In genomic region chr5:149593370-149593769, GRCh38 we compare ENCODE assay signal across 35 cellular contexts.
"Had no signal": no experiment of that assay in that cellular context is flagged by ENCODE, and none has a peak within 500 bp of the region (broad histone marks: within the 10 kb centered on the region; RNA-seq: fewer than 3 reads in every experiment).

No MANE protein-coding gene starts in this region.

- FAIRE-seq: astrocyte, TTC549 had no signal

- H3K36me3 ChIP-seq: adrenal gland, brain microvascular endothelial cell, breast epithelium had no signal

- H3K4me1 ChIP-seq: adrenal gland, breast epithelium had no signal

- H3K9me3 Mint-ChIP-seq: activated B cell treated with CpG ODN at 0.5 μM for 24 hours; activated CD4-positive, alpha-beta memory T cell treated with anti-CD3 and anti-CD28 coated beads for 36 hours; activated CD4-positive, alpha-beta T cell treated with anti-CD3 and anti-CD28 coated beads, Interleukin-2, amount 10 ng/mL, durations not matched to agents 24 days and 14 days; activated CD8-positive, alpha-beta T cell treated with anti-CD3 and anti-CD28 coated beads for 36 hours; activated naive CD4-positive, alpha-beta T cell treated with anti-CD3 and anti-CD28 coated beads for 36 hours; activated naive CD4-positive, alpha-beta T cell treated with anti-CD3 and anti-CD28 coated beads, Interleukin-2, amount 50 U/mL, for 72 hours; activated naive CD8-positive, alpha-beta T cell treated with anti-CD3 and anti-CD28 coated beads for 36 hours; activated T-cell treated with anti-CD3 and anti-CD28 coated beads, Interleukin-2, amount 50 U/mL, for 4 hours; activated T-cell treated with anti-CD3 and anti-CD28 coated beads, Interleukin-2, amount 50 U/mL, for 72 hours; activated T-helper 1 cell treated with anti-CD3 and anti-CD28 coated beads, Interleukin-12 subunit alpha, Interleukin-12 subunit beta, Interleukin-2, Interleukin-4 antibody, amounts not matched to agents 30 ng/mL and 10 ng/mL and 1 ng/mL, durations not matched to agents 14 hours and 24 hours and 36 hours; activated T-helper 17 cell treated with anti-CD3 and anti-CD28 coated beads, Interleukin-2, amount 50 U/mL, for 72 hours; T-helper 1 cell treated with Interleukin-12 subunit alpha and Interleukin-12 subunit beta and Interleukin-4 antibody, amounts not matched to agents 30 μg/mL and 1 μg/mL, for 36 hours; T-helper 2 cell treated with Interferon-gamma antibody and Interleukin-4, amounts not matched to agents 5 μg/mL and 100 μg/mL, for 36 hours had no signal

- DNase-seq: activated B cell treated with CpG ODN at 0.5 μM for 24 hours; activated CD4-positive, alpha-beta memory T cell treated with anti-CD3 and anti-CD28 coated beads for 36 hours; activated CD4-positive, alpha-beta T cell treated with anti-CD3 and anti-CD28 coated beads for 4 hours; activated CD4-positive, alpha-beta T cell treated with anti-CD3 and anti-CD28 coated beads, Interleukin-2, amount 10 ng/mL, durations not matched to agents 24 days and 14 days; activated CD4-positive, alpha-beta T cell treated with anti-CD3 and anti-CD28 coated beads, Interleukin-2, amount 50 U/mL, for 1 hour; activated CD4-positive, alpha-beta T cell treated with anti-CD3 and anti-CD28 coated beads, Interleukin-2, amount 50 U/mL, for 4 hours; activated CD4-positive, CD25-positive, alpha-beta regulatory T cell treated with anti-CD3 and anti-CD28 coated beads, Interleukin-2, amount 50 U/mL, for 72 hours; activated CD8-positive, alpha-beta memory T cell treated with anti-CD3 and anti-CD28 coated beads, Interleukin-2, amount 50 U/mL, for 4 hours; activated CD8-positive, alpha-beta T cell treated with anti-CD3 and anti-CD28 coated beads for 36 hours; activated effector memory CD4-positive, alpha-beta T cell treated with anti-CD3 and anti-CD28 coated beads, Interleukin-2, amount 50 U/mL, for 16 hours; activated gamma-delta T cell treated with Interleukin-2 at 50 U/mL for 16 hours; activated naive CD4-positive, alpha-beta T cell; activated naive CD4-positive, alpha-beta T cell treated with anti-CD3 and anti-CD28 coated beads for 36 hours; activated naive CD4-positive, alpha-beta T cell treated with anti-CD3 and anti-CD28 coated beads, Interleukin-2, amount 50 U/mL, for 16 hours; activated naive CD8-positive, alpha-beta T cell treated with anti-CD3 and anti-CD28 coated beads for 36 hours; activated T-cell treated with anti-CD3 and anti-CD28 coated beads for 4 hours; activated T-cell treated with anti-CD3 and anti-CD28 coated beads, Interleukin-2, amount 50 U/mL, for 1 hour; activated T-cell treated with anti-CD3 and anti-CD28 coated beads, Interleukin-2, amount 50 U/mL, for 4 hours; activated T-cell treated with anti-CD3 and anti-CD28 coated beads, Interleukin-2, amount 50 U/mL, for 72 hours; adrenal gland; amniotic stem cell; aorta; body of pancreas; brain microvascular endothelial cell; central memory CD4-positive, alpha-beta T cell; T-helper 2 cell; T-helper 9 cell had no signal

- H3K9me3 ChIP-seq: adrenal gland, body of pancreas, breast epithelium had no signal

- H3K36me3 Mint-ChIP-seq: activated CD4-positive, alpha-beta memory T cell treated with anti-CD3 and anti-CD28 coated beads for 36 hours; activated naive CD4-positive, alpha-beta T cell treated with anti-CD3 and anti-CD28 coated beads, Interleukin-2, amount 50 U/mL, for 72 hours; activated naive CD8-positive, alpha-beta T cell treated with anti-CD3 and anti-CD28 coated beads for 36 hours had no signal

- ATAC-seq: activated CD8-positive, alpha-beta T cell treated with anti-CD3 and anti-CD28 coated beads for 36 hours; activated naive CD4-positive, alpha-beta T cell treated with anti-CD3 and anti-CD28 coated beads, Interleukin-2, amount 50 U/mL, for 72 hours; activated T-cell treated with anti-CD3 and anti-CD28 coated beads, Interleukin-2, amount 50 U/mL, for 4 hours; activated T-cell treated with anti-CD3 and anti-CD28 coated beads, Interleukin-2, amount 50 U/mL, for 72 hours; activated T-helper 17 cell treated with anti-CD3 and anti-CD28 coated beads, Interleukin-2, amount 50 U/mL, for 72 hours; body of pancreas had no signal

- H3K27ac ChIP-seq: adrenal gland, body of pancreas, brain microvascular endothelial cell, breast epithelium had no signal

- H3K4me1 Mint-ChIP-seq: activated naive CD8-positive, alpha-beta T cell treated with anti-CD3 and anti-CD28 coated beads for 36 hours; activated T-helper 17 cell treated with anti-CD3 and anti-CD28 coated beads, Interleukin-2, amount 50 U/mL, for 72 hours had no signal

- H3K27ac Mint-ChIP-seq: activated B cell treated with CpG ODN at 0.5 μM for 24 hours; activated CD4-positive, alpha-beta memory T cell treated with anti-CD3 and anti-CD28 coated beads for 36 hours; activated CD4-positive, alpha-beta T cell treated with anti-CD3 and anti-CD28 coated beads, Interleukin-2, amount 10 ng/mL, durations not matched to agents 24 days and 14 days; activated CD8-positive, alpha-beta T cell treated with anti-CD3 and anti-CD28 coated beads for 36 hours; activated naive CD4-positive, alpha-beta T cell treated with anti-CD3 and anti-CD28 coated beads for 36 hours; activated naive CD4-positive, alpha-beta T cell treated with anti-CD3 and anti-CD28 coated beads, Interleukin-2, amount 50 U/mL, for 72 hours; activated naive CD8-positive, alpha-beta T cell treated with anti-CD3 and anti-CD28 coated beads for 36 hours; activated T-cell treated with anti-CD3 and anti-CD28 coated beads, Interleukin-2, amount 50 U/mL, for 72 hours; activated T-helper 1 cell treated with anti-CD3 and anti-CD28 coated beads, Interleukin-12 subunit alpha, Interleukin-12 subunit beta, Interleukin-2, Interleukin-4 antibody, amounts not matched to agents 30 ng/mL and 10 ng/mL and 1 ng/mL, durations not matched to agents 14 hours and 24 hours and 36 hours; activated T-helper 17 cell treated with anti-CD3 and anti-CD28 coated beads, Interleukin-2, amount 50 U/mL, for 72 hours; T-helper 1 cell treated with Interleukin-12 subunit alpha and Interleukin-12 subunit beta and Interleukin-4 antibody, amounts not matched to agents 30 μg/mL and 1 μg/mL, for 36 hours; T-helper 2 cell treated with Interferon-gamma antibody and Interleukin-4, amounts not matched to agents 5 μg/mL and 100 μg/mL, for 36 hours had no signal

- H3K27me3 Mint-ChIP-seq: activated B cell treated with CpG ODN at 0.5 μM for 24 hours had no signal

- H3K4me3 Mint-ChIP-seq: activated B cell treated with CpG ODN at 0.5 μM for 24 hours; activated CD4-positive, alpha-beta memory T cell treated with anti-CD3 and anti-CD28 coated beads for 36 hours; activated CD4-positive, alpha-beta T cell treated with anti-CD3 and anti-CD28 coated beads, Interleukin-2, amount 10 ng/mL, durations not matched to agents 24 days and 14 days; activated CD8-positive, alpha-beta T cell treated with anti-CD3 and anti-CD28 coated beads for 36 hours; activated naive CD4-positive, alpha-beta T cell treated with anti-CD3 and anti-CD28 coated beads for 36 hours; activated naive CD8-positive, alpha-beta T cell treated with anti-CD3 and anti-CD28 coated beads for 36 hours; activated T-cell treated with anti-CD3 and anti-CD28 coated beads, Interleukin-2, amount 50 U/mL, for 4 hours; activated T-cell treated with anti-CD3 and anti-CD28 coated beads, Interleukin-2, amount 50 U/mL, for 72 hours; activated T-helper 1 cell treated with anti-CD3 and anti-CD28 coated beads, Interleukin-12 subunit alpha, Interleukin-12 subunit beta, Interleukin-2, Interleukin-4 antibody, amounts not matched to agents 30 ng/mL and 10 ng/mL and 1 ng/mL, durations not matched to agents 14 hours and 24 hours and 36 hours; activated T-helper 17 cell treated with anti-CD3 and anti-CD28 coated beads, Interleukin-2, amount 50 U/mL, for 72 hours; T-helper 1 cell treated with Interleukin-12 subunit alpha and Interleukin-12 subunit beta and Interleukin-4 antibody, amounts not matched to agents 30 μg/mL and 1 μg/mL, for 36 hours; T-helper 2 cell treated with Interferon-gamma antibody and Interleukin-4, amounts not matched to agents 5 μg/mL and 100 μg/mL, for 36 hours had no signal

- H3K27me3 ChIP-seq: adrenal gland, body of pancreas, brain microvascular endothelial cell, breast epithelium had no signal

- H3K4me3 ChIP-seq: adrenal gland, body of pancreas, breast epithelium had no signal
